15 cellular contexts compared by ENCODE assay signal in genomic region chr15:65836665-65837064, GRCh38. TPM values are rescaled to one million over a fixed set of nuclear protein-coding genes. Genes with fewer than 3 reads are reported as not detected.
DNase-seq lines count a peak whose midpoint lies in the region; ATAC-seq and TF ChIP-seq lines count a peak whose summit lies in the region.
"Had no signal": no experiment of that assay in that cellular context is flagged by ENCODE, and none has a peak within 500 bp of the region (broad histone marks: within the 10 kb centered on the region; RNA-seq: fewer than 3 reads in every experiment).

No MANE protein-coding gene starts in this region.

- no peaks in the 10 kb centered on the region for H3F3A ChIP-seq in PC-3 (ENCODE audit: low read length, unreplicated experiment)

- no peaks in the 10 kb centered on the region for H3K79me2 ChIP-seq in PC-3 (ENCODE audit: low read length)

- POLR2A ChIA-PET in PC-3 (lab: Charles Lee; ENCODE audit: unreplicated experiment), result no interaction called here

- TF ChIP-seq EP300 in transverse colon (IDR thresholded peaks at IDR 0.05; ENCODE audit: low read depth), result no peak

- H3K27ac ChIP-seq in C4-2B (no peak overlapping the region), PC-3 (ENCODE audit: low read length) (no peak overlapping the region), transverse colon (no peak overlapping the region)
- H3K27ac ChIP-seq: colonic mucosa, gastrocnemius medialis had no signal

- no peaks in the 10 kb centered on the region for H3K9me3 ChIP-seq in PC-3 (ENCODE audit: low read length)
- H3K9me3 ChIP-seq in transverse colon, result no peaks in the 10 kb centered on the region
- H3K9me3 ChIP-seq: colonic mucosa, gastrocnemius medialis had no signal

- intact Hi-C loops in PC-3 (cut with micrococcal nuclease) (no loop called here), transverse colon (cut with DNase I; ENCODE audit: low total_unique reads) (no loop called here)

- no peak overlapping the region for H3K4me2 ChIP-seq in PC-3 (ENCODE audit: low read length)

- peaks cover 18% of the 10 kb centered on the region for H3K4me1 ChIP-seq in PC-3 (ENCODE audit: insufficient read depth, low read length)
- peaks cover 16 to 37% (median 21%) of the 10 kb centered on the region in 4 donors for H3K4me1 ChIP-seq in transverse colon

- no peak for ATAC-seq in PC-3
- ATAC-seq in HG03039 (IDR thresholded peaks at IDR 0.05; ENCODE audit: unreplicated experiment), result no peak
- ATAC-seq: gastrocnemius medialis had no signal

- H2AFZ ChIP-seq in PC-3 (ENCODE audit: low read length), result no peak overlapping the region

- H3K9ac ChIP-seq in PC-3 (ENCODE audit: low read length), result no peak overlapping the region

- H3K4me3 ChIP-seq in PC-3 (ENCODE audit: low read length) (no peak overlapping the region), transverse colon (no peak overlapping the region)
- H3K4me3 ChIP-seq: colonic mucosa, gastrocnemius medialis had no signal

- H3K36me3 ChIP-seq in PC-3 (ENCODE audit: low read depth, low read length), result no peaks in the 10 kb centered on the region
- no peaks in the 10 kb centered on the region for H3K36me3 ChIP-seq in transverse colon
- H3K36me3 ChIP-seq: colonic mucosa, gastrocnemius medialis had no signal

- no peaks in the 10 kb centered on the region for H3K9me2 ChIP-seq in PC-3 (replicated peaks; ENCODE audit: low read length)

- no peak for TF ChIP-seq POLR2A in transverse colon (IDR thresholded peaks at IDR 0.05)

- 84% methylated on average over 4 of the region's 4 CpGs; no CpG with 5 or more reads in 1 of the 2 donors for WGBS in transverse colon (ENCODE audit: low coverage in 1 of 2), 2 donors

- H3K27me3 ChIP-seq in PC-3 (ENCODE audit: low read length) (no peaks in the 10 kb centered on the region), transverse colon (no peaks in the 10 kb centered on the region)
- H3K27me3 ChIP-seq: colonic mucosa, gastrocnemius medialis had no signal

- no peak for DNase-seq in PC-3
- DNase-seq in iPS-NIHi11 (ENCODE audit: low spot score), result peak; percentile 14
- no peak for DNase-seq in GF-D8 (lab: John Stamatoyannopoulos, UW)
- no peak for DNase-seq in GM19240 (ENCODE audit: insufficient read length, low spot score)
- DNase-seq in transverse colon, result no peak
- DNase-seq: activated CD4-positive, alpha-beta T cell treated with anti-CD3 and anti-CD28 coated beads, Interleukin-2, amount 50 U/mL, for 48 hours; activated naive CD8-positive, alpha-beta T cell treated with anti-CD3 and anti-CD28 coated beads for 36 hours; colonic mucosa; COR-L47; gastrocnemius medialis; NCI-H1092 treated with DMSO at 0.1 percent for 48 hours; T-helper 2 cell had no signal

- no peaks in the 10 kb centered on the region for H4K20me1 ChIP-seq in PC-3 (ENCODE audit: low read length)

- TF ChIP-seq CTCF in C4-2B (conservative IDR thresholded peaks at IDR 0.05), result peak; percentile 39; the same call in 1 of the 2 replicates
- TF ChIP-seq CTCF in GM12873 (IDR thresholded peaks at IDR 0.05; ENCODE audit: insufficient read depth, low read depth, low read length, missing control alignments), result peak; percentile 58
- TF ChIP-seq CTCF in PC-3 (conservative IDR thresholded peaks at IDR 0.05; ENCODE audit: low read depth, low read length), result peak; percentile 56
- TF ChIP-seq CTCF in transverse colon (IDR thresholded peaks at IDR 0.05), result no peak

- CTCF ChIA-PET in PC-3 (lab: Charles Lee), result no interaction called here

- no TSS peak for BruUV-seq in PC-3 (replicated peaks; lab: Mats Ljungman, UMichigan)

- in situ Hi-C loops in transverse colon (cut with MboI; ENCODE audit: low pct_ligation_motif_present in 1 of 4, low pct_unique_long_range_greater_than_20kb in 1 of 4, low sequenced_read_pairs in 3 of 4), result no loop called here

RNA-seq across cellular contexts. Expression of gene RAB11A, which starts 32.6 kb away (rescaled TPM):
- total RNA-seq in PC-3 (2014; rRNA removed) (123 and 171 TPM in 2 replicates), transverse colon (100 to 1,000 TPM in 2 of 4 donors, 10 to 100 TPM in 2; 25.5 to 322 (median 134) TPM)

RNA-seq across cellular contexts. Expression of gene DENND4A, which starts 44.6 kb away (rescaled TPM):
- total RNA-seq in PC-3 (2014; rRNA removed), result 6.2 and 11.6 TPM in 2 replicates
- 10 to 100 TPM; 16.5 to 40.4 (median 24.5) TPM for total RNA-seq in transverse colon

Comparison
In these comparisons a context has a peak if more than half of its experiments do, and no peak if none do; other contexts are left out.
1. CTCF ChIP-seq: peak in C4-2B (single experiment), GM12873 (single experiment) and PC-3 (single experiment); none in transverse colon (0 of 5).